Comparison of ENCODE assay signal across 22 cellular contexts in the genomic region with DNA sequence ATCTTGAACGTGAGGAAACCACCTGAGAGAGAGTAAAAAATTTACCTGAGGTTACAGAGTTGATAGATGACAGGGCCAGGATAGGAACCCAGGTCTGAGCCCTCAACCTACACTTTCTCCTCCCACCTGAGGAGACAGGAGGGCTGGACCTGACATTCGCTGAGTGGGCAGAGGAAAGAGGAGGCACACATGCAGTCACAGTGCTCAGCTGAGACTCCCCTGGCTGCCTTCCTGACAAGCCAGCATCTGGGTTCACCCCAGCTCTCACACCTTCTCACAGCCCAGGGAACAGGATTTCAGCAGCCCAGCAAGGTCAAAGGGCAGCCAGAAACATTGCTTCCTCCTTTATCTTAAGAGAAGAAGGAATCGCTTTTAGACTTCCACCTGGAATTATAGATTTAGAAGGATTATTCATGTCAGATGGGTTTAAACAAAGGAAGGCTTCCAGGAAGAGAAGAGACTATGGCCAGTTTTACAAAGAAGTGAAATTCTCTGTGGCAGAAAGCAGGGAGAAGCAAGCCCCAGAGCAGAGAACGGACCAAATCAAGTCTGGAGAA. TPM values are rescaled to one million over a fixed set of nuclear protein-coding genes. Genes with fewer than 3 reads are reported as not detected.
DNase-seq lines count a peak whose midpoint lies in the region; ATAC-seq and TF ChIP-seq lines count a peak whose summit lies in the region.
"Had no signal": no experiment of that assay in that cellular context is flagged by ENCODE, and none has a peak within 500 bp of the region (broad histone marks: within the 10 kb centered on the region; RNA-seq: fewer than 3 reads in every experiment).

No MANE protein-coding gene starts in this region.

- no peak for DNase-seq in WTC11 (ENCODE audit: low spot score)
- DNase-seq in mesothelial cell of epicardium (ENCODE audit: low spot score in 2 of 2, unreplicated experiment in 2 of 2): no peak
- no peak for DNase-seq in stimulated activated CD4-positive, alpha-beta T cell treated with anti-CD3 and anti-CD28 coated beads, Interleukin-15, amount 100 ng/mL, for 24 hours
- no peak for DNase-seq in anterior cingulate cortex (lab: John Stamatoyannopoulos, UW)
- DNase-seq: activated CD8-positive, alpha-beta T cell treated with anti-CD3 and anti-CD28 coated beads, Interleukin-2, amount 10 ng/mL, durations not matched to agents 7 days and 5 days; activated naive CD8-positive, alpha-beta T cell treated with anti-CD3 and anti-CD28 coated beads for 36 hours; CD4-positive, alpha-beta T cell; DND-41; GM23248; head of caudate nucleus; midbrain; occipital lobe; right lobe of liver; stimulated activated naive CD8-positive, alpha-beta T cell treated with anti-CD3 and anti-CD28 coated beads, Interleukin-15, amount 100 ng/mL, for 72 hours had no signal

- no peaks in the 10 kb centered on the region for H3K27me3 ChIP-seq in BLaER1
- H3K27me3 ChIP-seq: esophagus muscularis mucosa, right lobe of liver, vagina had no signal

- H3K27ac ChIP-seq in BLaER1: peak overlapping the region; percentile 92
- H3K27ac ChIP-seq: A549, esophagus muscularis mucosa, GM23248, right lobe of liver, vagina had no signal

- TF ChIP-seq CTCF in WTC11 (IDR thresholded peaks at IDR 0.05): no peak
- no peak for TF ChIP-seq CTCF in mesothelial cell of epicardium (IDR thresholded peaks at IDR 0.05; ENCODE audit: unreplicated experiment)

- no peaks in the 10 kb centered on the region for H3K36me3 ChIP-seq in BLaER1
- H3K36me3 ChIP-seq: esophagus muscularis mucosa, right lobe of liver, vagina had no signal

- H3K4me3 ChIP-seq in BLaER1: peak overlapping the region; percentile 48; the same call in 1 of the 2 replicates
- H3K4me3 ChIP-seq: A549, esophagus muscularis mucosa, GM23248, right lobe of liver, vagina had no signal

- peak overlapping the region; percentile 77 for H3K9ac ChIP-seq in BLaER1
- H3K9ac ChIP-seq: GM23248 had no signal

- peak; percentile 37 for ATAC-seq in HG02798 (IDR thresholded peaks at IDR 0.05; ENCODE audit: poor library complexity, unreplicated experiment)
- ATAC-seq in WTC11: peak; percentile 7
- ATAC-seq in HG03095 (IDR thresholded peaks at IDR 0.05; ENCODE audit: unreplicated experiment): no peak
- no peak for ATAC-seq in GM21528 (IDR thresholded peaks at IDR 0.05; ENCODE audit: low FRiP score, unreplicated experiment)
- ATAC-seq: A549; activated CD8-positive, alpha-beta T cell treated with anti-CD3 and anti-CD28 coated beads, Interleukin-2, amount 10 ng/mL, durations not matched to agents 7 days and 5 days; right lobe of liver; stimulated activated naive CD8-positive, alpha-beta T cell treated with anti-CD3 and anti-CD28 coated beads, Interleukin-15, amount 100 ng/mL, for 72 hours had no signal

- POLR2A ChIA-PET in WTC11 (lab: Charles Lee): interaction anchor here (2.2 kb wide), 1 partner anchor 17 kb away, joined by 9 read pairs; the partner anchor contains the start of gene PKDCC

- CTCF ChIA-PET in WTC11 (lab: Charles Lee): interaction anchor here (0.9 to 2.9 kb wide), 7 partner anchors 11 to 160 kb away, joined by 3 to 14 read pairs (median 8); partner anchors contain the start of gene PKDCC

- no peaks in the 10 kb centered on the region for H4K20me1 ChIP-seq in BLaER1

- H3K27ac Mint-ChIP-seq in WTC11: no peak overlapping the region
- peak overlapping the region; percentile 88 for H3K27ac Mint-ChIP-seq in mesothelial cell of epicardium
- H3K27ac Mint-ChIP-seq: activated CD8-positive, alpha-beta T cell treated with anti-CD3 and anti-CD28 coated beads, Interleukin-2, amount 10 ng/mL, durations not matched to agents 7 days and 5 days; activated naive CD8-positive, alpha-beta T cell treated with anti-CD3 and anti-CD28 coated beads for 36 hours; CD4-positive, alpha-beta T cell; stimulated activated naive CD8-positive, alpha-beta T cell treated with anti-CD3 and anti-CD28 coated beads, Interleukin-15, amount 100 ng/mL, for 72 hours had no signal

- no peaks in the 10 kb centered on the region for H3K9me3 ChIP-seq in BLaER1
- H3K9me3 ChIP-seq: A549, esophagus muscularis mucosa, right lobe of liver, vagina had no signal

- H3K9me3 Mint-ChIP-seq in WTC11 (no peaks in the 10 kb centered on the region), mesothelial cell of epicardium (no peaks in the 10 kb centered on the region)
- H3K9me3 Mint-ChIP-seq: activated naive CD8-positive, alpha-beta T cell treated with anti-CD3 and anti-CD28 coated beads for 36 hours; CD4-positive, alpha-beta T cell; stimulated activated naive CD8-positive, alpha-beta T cell treated with anti-CD3 and anti-CD28 coated beads, Interleukin-15, amount 100 ng/mL, for 72 hours had no signal

- H3K27me3 Mint-ChIP-seq in WTC11 (ENCODE audit: low read depth) (peaks cover 34% of the 10 kb centered on the region), mesothelial cell of epicardium (ENCODE audit: low read depth) (no peaks in the 10 kb centered on the region)

- peak overlapping the region; percentile 80 for H3K4me2 ChIP-seq in BLaER1
- H3K4me2 ChIP-seq: A549 had no signal

- H3K4me3 Mint-ChIP-seq in WTC11 (no peak overlapping the region; the same call in 1 of the 2 replicates), mesothelial cell of epicardium (no peak overlapping the region)
- H3K4me3 Mint-ChIP-seq: activated CD8-positive, alpha-beta T cell treated with anti-CD3 and anti-CD28 coated beads, Interleukin-2, amount 10 ng/mL, durations not matched to agents 7 days and 5 days; activated naive CD8-positive, alpha-beta T cell treated with anti-CD3 and anti-CD28 coated beads for 36 hours; CD4-positive, alpha-beta T cell; stimulated activated naive CD8-positive, alpha-beta T cell treated with anti-CD3 and anti-CD28 coated beads, Interleukin-15, amount 100 ng/mL, for 72 hours had no signal

- no peaks in the 10 kb centered on the region for H3K36me3 Mint-ChIP-seq in WTC11
- no peaks in the 10 kb centered on the region for H3K36me3 Mint-ChIP-seq in mesothelial cell of epicardium
- H3K36me3 Mint-ChIP-seq: activated naive CD8-positive, alpha-beta T cell treated with anti-CD3 and anti-CD28 coated beads for 36 hours had no signal

- H3K4me1 Mint-ChIP-seq in WTC11: peaks cover 66% of the 10 kb centered on the region
- peaks cover 72% of the 10 kb centered on the region for H3K4me1 Mint-ChIP-seq in mesothelial cell of epicardium
- H3K4me1 Mint-ChIP-seq: activated naive CD8-positive, alpha-beta T cell treated with anti-CD3 and anti-CD28 coated beads for 36 hours; stimulated activated naive CD8-positive, alpha-beta T cell treated with anti-CD3 and anti-CD28 coated beads, Interleukin-15, amount 100 ng/mL, for 72 hours had no signal

- peaks cover 98% of the 10 kb centered on the region for H3K4me1 ChIP-seq in BLaER1
- H3K4me1 ChIP-seq: A549 had no signal

TF ChIP-seq in WTC11, 78 proteins besides CTCF, POLR2A, EP300 and RAD21 (continues in another document):
- TF ChIP-seq SMAD3 (CRISPR knock-in tag; IDR thresholded peaks at IDR 0.05; ENCODE audit: borderline replicate concordance) (no peak), EMX1 (CRISPR knock-in tag; IDR thresholded peaks at IDR 0.05) (no peak), PRRX2 (CRISPR knock-in tag; IDR thresholded peaks at IDR 0.05) (no peak), JUN (CRISPR knock-in tag; IDR thresholded peaks at IDR 0.05) (no peak), ZMAT4 (CRISPR knock-in tag; IDR thresholded peaks at IDR 0.05) (no peak), ZNF138 (CRISPR knock-in tag; conservative IDR thresholded peaks at IDR 0.05) (no peak), SOX15 (CRISPR knock-in tag; IDR thresholded peaks at IDR 0.05) (no peak)
- TF ChIP-seq, protein P1, sequence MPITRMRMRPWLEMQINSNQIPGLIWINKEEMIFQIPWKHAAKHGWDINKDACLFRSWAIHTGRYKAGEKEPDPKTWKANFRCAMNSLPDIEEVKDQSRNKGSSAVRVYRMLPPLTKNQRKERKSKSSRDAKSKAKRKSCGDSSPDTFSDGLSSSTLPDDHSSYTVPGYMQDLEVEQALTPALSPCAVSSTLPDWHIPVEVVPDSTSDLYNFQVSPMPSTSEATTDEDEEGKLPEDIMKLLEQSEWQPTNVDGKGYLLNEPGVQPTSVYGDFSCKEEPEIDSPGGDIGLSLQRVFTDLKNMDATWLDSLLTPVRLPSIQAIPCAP (CRISPR knock-in tag; IDR thresholded peaks at IDR 0.05): no peak
- TF ChIP-seq, protein P2, sequence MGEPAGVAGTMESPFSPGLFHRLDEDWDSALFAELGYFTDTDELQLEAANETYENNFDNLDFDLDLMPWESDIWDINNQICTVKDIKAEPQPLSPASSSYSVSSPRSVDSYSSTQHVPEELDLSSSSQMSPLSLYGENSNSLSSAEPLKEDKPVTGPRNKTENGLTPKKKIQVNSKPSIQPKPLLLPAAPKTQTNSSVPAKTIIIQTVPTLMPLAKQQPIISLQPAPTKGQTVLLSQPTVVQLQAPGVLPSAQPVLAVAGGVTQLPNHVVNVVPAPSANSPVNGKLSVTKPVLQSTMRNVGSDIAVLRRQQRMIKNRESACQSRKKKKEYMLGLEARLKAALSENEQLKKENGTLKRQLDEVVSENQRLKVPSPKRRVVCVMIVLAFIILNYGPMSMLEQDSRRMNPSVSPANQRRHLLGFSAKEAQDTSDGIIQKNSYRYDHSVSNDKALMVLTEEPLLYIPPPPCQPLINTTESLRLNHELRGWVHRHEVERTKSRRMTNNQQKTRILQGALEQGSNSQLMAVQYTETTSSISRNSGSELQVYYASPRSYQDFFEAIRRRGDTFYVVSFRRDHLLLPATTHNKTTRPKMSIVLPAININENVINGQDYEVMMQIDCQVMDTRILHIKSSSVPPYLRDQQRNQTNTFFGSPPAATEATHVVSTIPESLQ (CRISPR knock-in tag; IDR thresholded peaks at IDR 0.05): no peak
- TF ChIP-seq, protein P3, sequence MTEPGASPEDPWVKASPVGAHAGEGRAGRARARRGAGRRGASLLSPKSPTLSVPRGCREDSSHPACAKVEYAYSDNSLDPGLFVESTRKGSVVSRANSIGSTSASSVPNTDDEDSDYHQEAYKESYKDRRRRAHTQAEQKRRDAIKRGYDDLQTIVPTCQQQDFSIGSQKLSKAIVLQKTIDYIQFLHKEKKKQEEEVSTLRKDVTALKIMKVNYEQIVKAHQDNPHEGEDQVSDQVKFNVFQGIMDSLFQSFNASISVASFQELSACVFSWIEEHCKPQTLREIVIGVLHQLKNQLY (CRISPR knock-in tag; IDR thresholded peaks at IDR 0.05): no peak

RNA-seq across cellular contexts. Expression of gene PKDCC, which starts 18.1 kb away (rescaled TPM):
- 15.1 to 27.3 TPM (median 15.6 TPM) in 3 replicates for total RNA-seq in WTC11 (2021)
- total RNA-seq in mesothelial cell of epicardium: 112 to 131 TPM (median 123 TPM) in 3 replicates
- total RNA-seq: activated CD8-positive, alpha-beta T cell treated with anti-CD3 and anti-CD28 coated beads, Interleukin-2, amount 10 ng/mL, durations not matched to agents 7 days and 5 days; activated naive CD8-positive, alpha-beta T cell treated with anti-CD3 and anti-CD28 coated beads for 36 hours; CD4-positive, alpha-beta T cell; T-helper 1 cell treated with Interleukin-12 subunit alpha and Interleukin-12 subunit beta and Interleukin-4 antibody, amounts not matched to agents 30 ng/mL and 1 ng/mL, for 36 hours had no signal

Comparison
In these comparisons a context has a peak if more than half of its experiments do, and no peak if none do; other contexts are left out.
1. ATAC-seq: peak in HG02798 (single experiment) and WTC11 (single experiment); none in HG03095 (single experiment) and GM21528 (single experiment).